1 cellular context compared by ENCODE assay signal in the genomic region with DNA sequence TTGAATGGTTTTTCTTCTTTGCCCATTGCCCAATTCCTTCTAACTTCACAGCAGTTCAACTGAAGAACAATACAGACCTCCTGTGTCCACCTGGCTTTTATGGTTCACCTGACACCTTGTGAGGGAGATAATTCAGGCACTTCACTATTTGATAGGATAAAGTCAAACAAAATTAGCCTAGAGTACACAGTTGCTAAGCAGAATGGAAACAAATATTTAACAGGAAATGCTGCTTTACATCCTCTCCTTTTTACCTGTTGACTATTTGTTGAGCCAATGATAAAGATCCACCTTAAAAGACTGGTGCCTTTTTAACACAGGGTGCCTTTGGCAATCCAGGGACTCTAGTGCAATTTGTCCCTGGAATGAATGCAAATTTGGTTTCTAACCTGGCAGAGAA.
TF ChIP-seq lines count a peak whose summit lies in the region.

No MANE protein-coding gene starts in this region.

TF ChIP-seq in WTC11, 78 proteins besides CTCF, POLR2A, EP300 and RAD21 (continued from another document):
- TF ChIP-seq, protein P1, sequence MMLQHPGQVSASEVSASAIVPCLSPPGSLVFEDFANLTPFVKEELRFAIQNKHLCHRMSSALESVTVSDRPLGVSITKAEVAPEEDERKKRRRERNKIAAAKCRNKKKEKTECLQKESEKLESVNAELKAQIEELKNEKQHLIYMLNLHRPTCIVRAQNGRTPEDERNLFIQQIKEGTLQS (CRISPR knock-in tag; conservative IDR thresholded peaks at IDR 0.05) = no peak
- TF ChIP-seq ZNF219 (CRISPR knock-in tag; IDR thresholded peaks at IDR 0.05; ENCODE audit: borderline replicate concordance) = no peak
- TF ChIP-seq EMX1 (CRISPR knock-in tag; IDR thresholded peaks at IDR 0.05) = no peak
